8 cellular contexts compared by ENCODE assay signal in the genomic region with DNA sequence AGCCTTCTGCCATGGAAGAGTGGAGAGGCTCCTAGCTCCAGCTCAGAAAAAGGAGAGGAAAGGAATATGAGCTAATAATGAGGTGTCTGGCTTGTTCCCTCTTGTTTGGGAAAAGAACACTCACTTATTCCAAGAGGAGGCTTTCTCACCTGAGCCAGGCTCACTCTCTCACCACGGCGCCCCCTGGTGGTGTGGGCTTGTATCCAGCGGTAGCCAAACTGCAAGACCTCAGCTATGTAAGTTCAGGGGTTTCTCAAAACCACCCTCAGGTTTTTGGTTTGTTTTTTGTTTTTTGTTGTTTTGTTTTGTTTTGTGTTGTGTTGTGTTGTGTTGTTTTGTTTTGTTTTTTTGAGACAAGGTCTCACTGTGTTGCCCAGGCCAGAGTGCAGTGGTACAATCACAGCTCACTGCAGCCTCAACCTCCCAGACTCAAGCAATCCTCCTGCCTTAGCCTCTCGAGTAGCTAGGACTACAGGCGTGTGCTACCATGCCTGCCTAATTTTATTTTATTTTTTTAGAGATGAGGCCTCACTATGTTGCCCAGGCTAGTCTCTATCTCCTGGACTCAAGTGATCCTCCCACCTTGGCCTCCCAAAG.
DNase-seq lines count a peak whose midpoint lies in the region; ATAC-seq, FAIRE-seq and TF ChIP-seq lines count a peak whose summit lies in the region.

No MANE protein-coding gene starts in this region.

- DNase-seq in CD1c-positive myeloid dendritic cell (ENCODE audit: extremely low spot score): peak; percentile 70
- DNase-seq in H54 (ENCODE audit: insufficient read length, low spot score): peak; percentile 62
- DNase-seq in NCI-H748 (lab: John Stamatoyannopoulos, UW; ENCODE audit: unreplicated experiment): peak; percentile 78
- peak; percentile 79 for DNase-seq in activated T-cell treated with anti-CD3 and anti-CD28 coated beads for 1 hour (ENCODE audit: low read depth)
- no peak for DNase-seq in esophagus muscularis mucosa (ENCODE audit: extremely low spot score)
- peak; percentile 6 for DNase-seq in non-pigmented ciliary epithelial cell (ENCODE audit: low read depth)
- peak; percentile 79 for DNase-seq in transverse colon

- H3K27ac ChIP-seq in esophagus muscularis mucosa (replicated peaks in 1 of 4) (no peak overlapping the region), transverse colon (no peak overlapping the region)

- peaks cover 0 to 5% (median 4%) of the 10 kb centered on the region in 4 donors for H3K9me3 ChIP-seq in esophagus muscularis mucosa
- H3K9me3 ChIP-seq in transverse colon: no peaks in the 10 kb centered on the region

- TF ChIP-seq CTCF in esophagus muscularis mucosa (IDR thresholded peaks at IDR 0.05): peak in 2 of 3 experiments; percentile 42 to 55
- peak; percentile 65 to 83 (median 76) for TF ChIP-seq CTCF in transverse colon (IDR thresholded peaks at IDR 0.05)

- in situ Hi-C loops in transverse colon (cut with MboI; ENCODE audit: low pct_ligation_motif_present in 1 of 4, low pct_unique_long_range_greater_than_20kb in 1 of 4, low sequenced_read_pairs in 3 of 4): loop anchor here in 2 of 4 donors (10.0 kb wide), 1 partner anchor 311 kb away; no protein-coding TSS in a partner anchor

- no peak overlapping the region for H3K4me3 ChIP-seq in esophagus muscularis mucosa
- H3K4me3 ChIP-seq in transverse colon: no peak overlapping the region

- 30% methylated on average over 5 of the region's 5 CpGs for WGBS in esophagus muscularis mucosa
- 14 to 26% methylated on average over 5 of the region's 5 CpGs for WGBS in transverse colon (ENCODE audit: low coverage in 1 of 2), 2 donors

- intact Hi-C loops in esophagus muscularis mucosa (cut with DNase I) (no loop called here), transverse colon (cut with DNase I; ENCODE audit: low total_unique reads) (no loop called here)

- H3K27me3 ChIP-seq in esophagus muscularis mucosa (peaks cover 0 to 27% (median 0%) of the 10 kb centered on the region in 4 donors), transverse colon (no peaks in the 10 kb centered on the region)

- TF ChIP-seq POLR2A in H54 (IDR thresholded peaks at IDR 0.05; ENCODE audit: low read depth, low read length): no peak
- no peak for TF ChIP-seq POLR2A in esophagus muscularis mucosa (IDR thresholded peaks at IDR 0.05; ENCODE audit: low read depth)
- TF ChIP-seq POLR2A in transverse colon (IDR thresholded peaks at IDR 0.05): no peak

- H3K36me3 ChIP-seq in esophagus muscularis mucosa (no peaks in the 10 kb centered on the region), transverse colon (no peaks in the 10 kb centered on the region)

- no peak for TF ChIP-seq EP300 in esophagus muscularis mucosa (IDR thresholded peaks at IDR 0.05)
- no peak for TF ChIP-seq EP300 in transverse colon (IDR thresholded peaks at IDR 0.05; ENCODE audit: low read depth)

- H3K4me1 ChIP-seq in esophagus muscularis mucosa: no peaks in the 10 kb centered on the region
- H3K4me1 ChIP-seq in transverse colon: no peaks in the 10 kb centered on the region

- no peak for FAIRE-seq in H54 (lab: Jason Lieb, UNC)

- ATAC-seq in GM19452 (IDR thresholded peaks at IDR 0.05; ENCODE audit: unreplicated experiment): no peak
